ENCODE assay signal across 32 cellular contexts in the genomic region with DNA sequence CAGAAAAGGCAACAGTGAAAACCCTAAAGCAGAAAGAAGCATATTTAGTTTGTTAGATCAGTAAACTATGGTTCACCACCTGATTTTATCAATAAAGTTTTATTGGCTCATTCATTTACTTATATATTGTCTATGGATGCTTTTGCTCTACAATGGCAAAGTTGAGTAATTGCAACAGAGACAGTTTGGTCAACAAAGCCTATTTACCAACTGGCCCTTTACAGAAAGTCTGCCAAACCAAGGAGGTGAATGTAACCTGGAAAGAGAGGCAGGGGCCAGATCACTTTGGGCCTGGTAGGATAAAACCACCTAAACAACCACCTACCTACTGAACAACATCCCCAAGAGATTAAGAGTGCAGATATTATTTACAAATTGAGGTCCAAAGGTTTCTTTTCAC. TPM values are rescaled to one million over a fixed set of nuclear protein-coding genes. Genes with fewer than 3 reads are reported as not detected.
"Had no signal": no experiment of that assay in that cellular context is flagged by ENCODE, and none has a peak within 500 bp of the region (broad histone marks: within the 10 kb centered on the region; RNA-seq: fewer than 3 reads in every experiment).

No MANE protein-coding gene starts in this region.

- DNase-seq: activated CD4-positive, alpha-beta memory T cell treated with anti-CD3 and anti-CD28 coated beads for 36 hours; activated CD4-positive, alpha-beta T cell treated with anti-CD3 and anti-CD28 coated beads for 36 hours; activated CD4-positive, alpha-beta T cell treated with anti-CD3 and anti-CD28 coated beads, Interleukin-2, amount 10 ng/mL, durations not matched to agents 24 days and 14 days; activated CD4-positive, CD25-positive, alpha-beta regulatory T cell; activated CD4-positive, CD25-positive, alpha-beta regulatory T cell treated with anti-CD3 and anti-CD28 coated beads, Interleukin-2, amount 50 U/mL, for 72 hours; activated CD8-positive, alpha-beta memory T cell treated with anti-CD3 and anti-CD28 coated beads, Interleukin-2, amount 10 ng/mL, durations not matched to agents 7 days and 5 days; activated CD8-positive, alpha-beta memory T cell treated with anti-CD3 and anti-CD28 coated beads, Interleukin-2, amount 50 U/mL, for 4 hours; activated CD8-positive, alpha-beta T cell treated with anti-CD3 and anti-CD28 coated beads, Interleukin-2, amount 10 ng/mL, durations not matched to agents 7 days and 5 days; activated effector memory CD4-positive, alpha-beta T cell treated with anti-CD3 and anti-CD28 coated beads, Interleukin-2, amount 50 U/mL, for 16 hours; activated naive CD4-positive, alpha-beta T cell treated with anti-CD3 and anti-CD28 coated beads for 36 hours; activated naive CD8-positive, alpha-beta T cell treated with anti-CD3 and anti-CD28 coated beads for 36 hours; activated naive CD8-positive, alpha-beta T cell treated with anti-CD3 and anti-CD28 coated beads, Interleukin-2, amount 50 U/mL, for 24 hours; activated T-cell treated with anti-CD3 and anti-CD28 coated beads, Interleukin-2, amount 50 U/mL, for 1 hour; activated T-cell treated with anti-CD3 and anti-CD28 coated beads, Interleukin-2, amount 50 U/mL, for 48 hours; adrenal gland; amygdala; aorta; body of pancreas; caudate nucleus; cortex of kidney; dermis blood vessel endothelial cell; effector CD4-positive, alpha-beta T cell; effector memory CD8-positive, alpha-beta T cell; erythroblast; esophagus squamous epithelium; T-helper 2 cell had no signal

- H3K27ac ChIP-seq: adrenal gland, body of pancreas, esophagus squamous epithelium had no signal

- H3K9me3 ChIP-seq: adrenal gland, body of pancreas, esophagus squamous epithelium had no signal

- H3K4me1 ChIP-seq: adrenal gland, esophagus squamous epithelium had no signal

- FAIRE-seq: colon, frontal cortex had no signal

- H3K4me3 ChIP-seq: adrenal gland, body of pancreas, esophagus squamous epithelium had no signal

- ATAC-seq: activated CD4-positive, alpha-beta T cell treated with anti-CD3 and anti-CD28 coated beads for 36 hours; activated CD8-positive, alpha-beta memory T cell treated with anti-CD3 and anti-CD28 coated beads, Interleukin-2, amount 10 ng/mL, durations not matched to agents 7 days and 5 days; activated CD8-positive, alpha-beta T cell treated with anti-CD3 and anti-CD28 coated beads, Interleukin-2, amount 10 ng/mL, durations not matched to agents 7 days and 5 days; activated naive CD8-positive, alpha-beta T cell treated with anti-CD3 and anti-CD28 coated beads, Interleukin-2, amount 50 U/mL, for 24 hours; body of pancreas; effector memory CD8-positive, alpha-beta T cell had no signal

- H3K27me3 ChIP-seq: adrenal gland, body of pancreas had no signal

- H3K36me3 ChIP-seq: adrenal gland, esophagus squamous epithelium had no signal

RNA-seq across cellular contexts. Expression of a gene that starts 47.0 kb away (rescaled TPM):
- total RNA-seq: activated CD8-positive, alpha-beta memory T cell treated with anti-CD3 and anti-CD28 coated beads, Interleukin-2, amount 10 ng/mL, durations not matched to agents 7 days and 5 days; activated CD8-positive, alpha-beta T cell treated with anti-CD3 and anti-CD28 coated beads, Interleukin-2, amount 10 ng/mL, durations not matched to agents 7 days and 5 days; aorta; chondrocyte; dermis blood vessel endothelial cell; fibroblast of lung; fibroblast of villous mesenchyme; T-helper 1 cell treated with Interleukin-12 subunit alpha and Interleukin-12 subunit beta and Interleukin-4 antibody, amounts not matched to agents 30 ng/mL and 1 ng/mL, for 36 hours had no signal
- polyA plus RNA-seq: aorta, fibroblast of lung had no signal
